ENCODE assay signal across 12 cellular contexts in genomic region chr2:191867507-191867847, GRCh38. TPM values are rescaled to one million over a fixed set of nuclear protein-coding genes. Genes with fewer than 3 reads are reported as not detected.
A peak's percentile ranks its signal among the peaks of the same experiment; 100 is the strongest.
DNase-seq lines count a peak whose midpoint lies in the region; ATAC-seq and TF ChIP-seq lines count a peak whose summit lies in the region.
"Had no signal": no experiment of that assay in that cellular context is flagged by ENCODE, and none has a peak within 500 bp of the region (broad histone marks: within the 10 kb centered on the region; RNA-seq: fewer than 3 reads in every experiment).

No MANE protein-coding gene starts in this region.

- H3K27me3 Mint-ChIP-seq in nephron (ENCODE audit: low read depth) = no peaks in the 10 kb centered on the region
- no peaks in the 10 kb centered on the region for H3K27me3 Mint-ChIP-seq in type B pancreatic cell
- H3K27me3 Mint-ChIP-seq in activated naive CD4-positive, alpha-beta T cell treated with anti-CD3 and anti-CD28 coated beads, Interleukin-2, amount 10 ng/mL, durations not matched to agents 7 days and 5 days = peaks cover 11% of the 10 kb centered on the region
- peaks cover 49% of the 10 kb centered on the region for H3K27me3 Mint-ChIP-seq in T-helper 17 cell

- H3K4me1 Mint-ChIP-seq in nephron (peaks cover 42% of the 10 kb centered on the region), type B pancreatic cell (ENCODE audit: unreplicated experiment) (peaks cover 37% of the 10 kb centered on the region), T-helper 17 cell (no peaks in the 10 kb centered on the region)
- no peaks in the 10 kb centered on the region for H3K4me1 Mint-ChIP-seq in activated naive CD4-positive, alpha-beta T cell treated with anti-CD3 and anti-CD28 coated beads, Interleukin-2, amount 10 ng/mL, durations not matched to agents 7 days and 5 days
- H3K4me1 Mint-ChIP-seq: activated naive CD4-positive, alpha-beta T cell treated with anti-CD3 and anti-CD28 coated beads, Interleukin-2, amount 50 U/mL, for 24 hours; T-cell had no signal

- CTCF ChIA-PET in activated naive CD4-positive, alpha-beta T cell treated with anti-CD3 and anti-CD28 coated beads, Interleukin-2, amount 10 ng/mL, durations not matched to agents 7 days and 5 days (lab: Charles Lee) = no interaction called here

- H3K4me3 ChIP-seq in SK-N-MC (no peak overlapping the region), cardiac muscle cell (no peak overlapping the region), H7 (ENCODE audit: insufficient read depth, low read depth, low read length) (no peak overlapping the region)

- no peak overlapping the region for H3K4me3 Mint-ChIP-seq in nephron
- no peak overlapping the region for H3K4me3 Mint-ChIP-seq in type B pancreatic cell
- no peak overlapping the region for H3K4me3 Mint-ChIP-seq in activated naive CD4-positive, alpha-beta T cell treated with anti-CD3 and anti-CD28 coated beads, Interleukin-2, amount 10 ng/mL, durations not matched to agents 7 days and 5 days
- no peak overlapping the region for H3K4me3 Mint-ChIP-seq in T-helper 17 cell
- H3K4me3 Mint-ChIP-seq: activated naive CD4-positive, alpha-beta T cell treated with anti-CD3 and anti-CD28 coated beads, Interleukin-2, amount 50 U/mL, for 24 hours; T-cell had no signal

- H3K36me3 Mint-ChIP-seq in nephron (ENCODE audit: low read depth) (no peaks in the 10 kb centered on the region), type B pancreatic cell (peaks cover 4% of the 10 kb centered on the region), T-helper 17 cell (ENCODE audit: low read depth) (peaks cover 2% of the 10 kb centered on the region)
- H3K36me3 Mint-ChIP-seq in activated naive CD4-positive, alpha-beta T cell treated with anti-CD3 and anti-CD28 coated beads, Interleukin-2, amount 10 ng/mL, durations not matched to agents 7 days and 5 days = no peaks in the 10 kb centered on the region
- H3K36me3 Mint-ChIP-seq: activated naive CD4-positive, alpha-beta T cell treated with anti-CD3 and anti-CD28 coated beads, Interleukin-2, amount 50 U/mL, for 24 hours; T-cell had no signal

- no peaks in the 10 kb centered on the region for H3K27me3 ChIP-seq in cardiac muscle cell
- no peaks in the 10 kb centered on the region for H3K27me3 ChIP-seq in H7 (ENCODE audit: control insufficient read depth, insufficient read depth, low read length)

- H3K9me3 Mint-ChIP-seq in nephron = peaks cover 4% of the 10 kb centered on the region
- peaks cover 6% of the 10 kb centered on the region for H3K9me3 Mint-ChIP-seq in type B pancreatic cell
- no peaks in the 10 kb centered on the region for H3K9me3 Mint-ChIP-seq in activated naive CD4-positive, alpha-beta T cell treated with anti-CD3 and anti-CD28 coated beads, Interleukin-2, amount 10 ng/mL, durations not matched to agents 7 days and 5 days
- H3K9me3 Mint-ChIP-seq: activated naive CD4-positive, alpha-beta T cell treated with anti-CD3 and anti-CD28 coated beads, Interleukin-2, amount 50 U/mL, for 24 hours; T-cell had no signal

- H3K9me3 ChIP-seq in SK-N-MC (ENCODE audit: low read depth, low read length) = no peaks in the 10 kb centered on the region
- no peaks in the 10 kb centered on the region for H3K9me3 ChIP-seq in cardiac muscle cell (ENCODE audit: low read depth)
- no peaks in the 10 kb centered on the region for H3K9me3 ChIP-seq in T-helper 17 cell (ENCODE audit: control insufficient read depth, low read length, poor library complexity, severe bottlenecking)

- H3K27ac ChIP-seq in SK-N-MC = peak overlapping the region; percentile 42; the same call in 1 of the 2 replicates
- H3K27ac ChIP-seq in cardiac muscle cell = peak overlapping the region; percentile 55

- no peak overlapping the region for H3K9ac ChIP-seq in SK-N-MC (ENCODE audit: insufficient read length)

- H3K36me3 ChIP-seq in SK-N-MC (ENCODE audit: insufficient read depth, low read length) = no peaks in the 10 kb centered on the region
- no peaks in the 10 kb centered on the region for H3K36me3 ChIP-seq in cardiac muscle cell
- H3K36me3 ChIP-seq in H7 (replicated peaks; ENCODE audit: control insufficient read depth, insufficient read depth, low read length) = no peaks in the 10 kb centered on the region

- TF ChIP-seq CTCF in cardiac muscle cell (IDR thresholded peaks at IDR 0.05; ENCODE audit: low read depth, low read length) (no peak), nephron (IDR thresholded peaks at IDR 0.05; ENCODE audit: unreplicated experiment in 3 of 3) (no peak), type B pancreatic cell (conservative IDR thresholded peaks at IDR 0.05) (no peak)

- H3K27ac Mint-ChIP-seq in nephron = peak overlapping the region; percentile 97 to 98 (median 98)
- peak overlapping the region; percentile 85 for H3K27ac Mint-ChIP-seq in type B pancreatic cell
- no peak overlapping the region for H3K27ac Mint-ChIP-seq in activated naive CD4-positive, alpha-beta T cell treated with anti-CD3 and anti-CD28 coated beads, Interleukin-2, amount 10 ng/mL, durations not matched to agents 7 days and 5 days
- no peak overlapping the region for H3K27ac Mint-ChIP-seq in T-helper 17 cell
- H3K27ac Mint-ChIP-seq: activated naive CD4-positive, alpha-beta T cell treated with anti-CD3 and anti-CD28 coated beads, Interleukin-2, amount 50 U/mL, for 24 hours; T-cell had no signal

- DNase-seq in SK-N-MC (ENCODE audit: low read depth, low spot score) (no peak), cardiac muscle cell (ENCODE audit: low read depth in 1 of 2, low spot score in 1 of 2) (no peak), type B pancreatic cell (ENCODE audit: extremely low spot score, unreplicated experiment) (no peak), H7 (no peak), T-helper 17 cell (no peak)
- DNase-seq in activated naive CD4-positive, alpha-beta T cell treated with anti-CD3 and anti-CD28 coated beads, Interleukin-2, amount 10 ng/mL, durations not matched to agents 7 days and 5 days = no peak
- DNase-seq in stimulated activated naive CD4-positive, alpha-beta T cell (lab: John Stamatoyannopoulos, UW) = no peak
- DNase-seq: activated CD4-positive, alpha-beta T cell treated with anti-CD3 and anti-CD28 coated beads, Interleukin-2, amount 50 U/mL, for 1 hour; head of caudate nucleus; T-cell had no signal

- peaks cover 10% of the 10 kb centered on the region for H3K4me1 ChIP-seq in cardiac muscle cell (ENCODE audit: low read depth)

- ATAC-seq in T-helper 17 cell = no peak
- ATAC-seq: T-cell had no signal

RNA-seq across cellular contexts. Expression of gene CAVIN2, which starts 20.6 kb away (rescaled TPM):
- total RNA-seq in cardiac muscle cell = 0.74 and 1.1 TPM in 2 replicates
- 0.87 and 1.0 TPM in 2 replicates for polyA plus RNA-seq in cardiac muscle cell
- total RNA-seq in type B pancreatic cell (ENCODE audit: low replicate concordance) = 2.9 and 3.4 TPM in 2 replicates
- total RNA-seq in H7 (2014; rRNA removed; shearing (Covaris generic)) = 0.03 TPM in 1 of 2 replicates, not detected in the other
- 100 to 1,000 TPM in 1 of 2 donors, 1 to 10 TPM in 1; 6.1 to 204 TPM for total RNA-seq in T-helper 17 cell

Comparison
In these comparisons a context has a peak if more than half of its experiments do, and no peak if none do; other contexts are left out.
1. H3K27ac Mint-ChIP-seq: peak in nephron (3 of 3) and type B pancreatic cell (single experiment); none in activated naive CD4-positive, alpha-beta T cell treated with anti-CD3 and anti-CD28 coated beads, Interleukin-2, amount 10 ng/mL, durations not matched to agents 7 days and 5 days (single experiment) and T-helper 17 cell (single experiment).